Comparison of ENCODE assay signal across 23 cellular contexts in the genomic region with DNA sequence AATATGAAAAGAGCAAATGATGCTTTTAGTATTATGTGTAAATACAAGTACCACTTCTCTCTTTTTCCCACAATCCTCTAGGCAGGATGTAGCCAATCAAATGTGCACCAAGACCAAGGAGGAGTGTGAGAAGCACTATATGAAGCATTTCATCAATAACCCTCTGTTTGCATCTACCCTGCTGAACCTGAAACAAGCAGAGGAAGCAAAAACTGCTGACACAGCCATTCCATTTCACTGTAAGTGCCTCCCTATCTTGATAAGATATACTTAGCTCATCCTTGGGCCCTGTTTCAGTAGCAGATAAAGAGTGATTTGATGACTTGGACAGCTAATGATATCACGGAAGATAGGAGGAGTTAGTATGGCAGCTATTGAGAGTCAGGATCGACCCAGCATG. TPM values are rescaled to one million over a fixed set of nuclear protein-coding genes. Genes with fewer than 3 reads are reported as not detected.
DNase-seq lines count a peak whose midpoint lies in the region; ATAC-seq, FAIRE-seq and TF ChIP-seq lines count a peak whose summit lies in the region.
"Had no signal": no experiment of that assay in that cellular context is flagged by ENCODE, and none has a peak within 500 bp of the region (broad histone marks: within the 10 kb centered on the region; RNA-seq: fewer than 3 reads in every experiment).

No MANE protein-coding gene starts in this region.

- H3K36me3 ChIP-seq in K562 (ENCODE audit: control insufficient read depth, insufficient read depth, low read length) (peaks cover 70% of the 10 kb centered on the region), spleen (peaks cover 5 to 100% (median 63%) of the 10 kb centered on the region in 6 donors)

- H4K20me1 ChIP-seq in K562 (replicated peaks; ENCODE audit: control insufficient read depth, insufficient read depth, low read length) = no peaks in the 10 kb centered on the region

- TF ChIP-seq RAD21 in K562 (CRISPR knock-in tag; conservative IDR thresholded peaks at IDR 0.05 in 1 of 2, IDR thresholded peaks at IDR 0.05 in 1 of 2) = no peak

- no peak for FAIRE-seq in K562 (lab: Jason Lieb, UNC)
- FAIRE-seq in urothelium cell line (lab: Jason Lieb, UNC) = no peak
- FAIRE-seq: GM18507, RCC 7860 had no signal

- no peak overlapping the region for H3K4me3 Mint-ChIP-seq in activated CD8-positive, alpha-beta T cell treated with anti-CD3 and anti-CD28 coated beads for 36 hours
- H3K4me3 Mint-ChIP-seq in activated CD8-positive, alpha-beta T cell treated with anti-CD3 and anti-CD28 coated beads, Interleukin-2, amount 10 ng/mL, durations not matched to agents 7 days and 5 days = no peak overlapping the region
- H3K4me3 Mint-ChIP-seq in stimulated activated effector memory CD8-positive, alpha-beta T cell treated with anti-CD3 and anti-CD28 coated beads, Interleukin-12 subunit alpha, Interleukin-12 subunit beta, amount 100 ng/mL, for 72 hours = no peak overlapping the region

- peaks cover 43% of the 10 kb centered on the region for H3K36me3 Mint-ChIP-seq in activated CD8-positive, alpha-beta T cell treated with anti-CD3 and anti-CD28 coated beads for 36 hours (ENCODE audit: low read depth)
- H3K36me3 Mint-ChIP-seq in activated CD8-positive, alpha-beta T cell treated with anti-CD3 and anti-CD28 coated beads, Interleukin-2, amount 10 ng/mL, durations not matched to agents 7 days and 5 days (ENCODE audit: low read depth) = peaks cover 51% of the 10 kb centered on the region
- peaks cover 98% of the 10 kb centered on the region for H3K36me3 Mint-ChIP-seq in stimulated activated effector memory CD8-positive, alpha-beta T cell treated with anti-CD3 and anti-CD28 coated beads, Interleukin-12 subunit alpha, Interleukin-12 subunit beta, amount 100 ng/mL, for 72 hours

- H2AFZ ChIP-seq in K562 (ENCODE audit: low read depth, low read length) = no peak overlapping the region

- WGBS in K562 (ENCODE audit: insufficient coverage, low coverage, missing lambda C conversion rate) = 93% methylated on average over 2 of the region's 2 CpGs
- 82 to 96% (median 85%) methylated on average over 2 of the region's 2 CpGs for WGBS in spleen, 5 donors

- H3K27me3 Mint-ChIP-seq in activated CD8-positive, alpha-beta T cell treated with anti-CD3 and anti-CD28 coated beads for 36 hours = no peaks in the 10 kb centered on the region
- H3K27me3 Mint-ChIP-seq in activated CD8-positive, alpha-beta T cell treated with anti-CD3 and anti-CD28 coated beads, Interleukin-2, amount 10 ng/mL, durations not matched to agents 7 days and 5 days (ENCODE audit: low read depth) = no peaks in the 10 kb centered on the region
- H3K27me3 Mint-ChIP-seq: CD4-positive, CD25-positive, alpha-beta regulatory T cell had no signal

- H3K27me3 ChIP-seq in K562 (ENCODE audit: control insufficient read depth in 2 of 2, insufficient read depth in 2 of 2, low read length in 2 of 2) (no peaks in the 10 kb centered on the region), spleen (replicated peaks in 1 of 7) (no peaks in the 10 kb centered on the region)
- H3K27me3 ChIP-seq: BLaER1 had no signal

- H3K27ac ChIP-seq in K562 (ENCODE audit: extremely low read depth, low read depth, low read length) (no peak overlapping the region), spleen (no peak overlapping the region)
- H3K27ac ChIP-seq: BLaER1 had no signal

- BruUV-seq in K562 (replicated peaks; lab: Mats Ljungman, UMichigan) = no TSS peak

- no peaks in the 10 kb centered on the region for H3K9me1 ChIP-seq in K562 (ENCODE audit: control insufficient read depth, insufficient read depth, low read length)

- intact Hi-C loops in activated CD8-positive, alpha-beta T cell treated with anti-CD3 and anti-CD28 coated beads for 36 hours (cut with micrococcal nuclease) = no loop called here
- intact Hi-C loops in K562 (cut with micrococcal nuclease) (no loop called here), spleen (cut with DNase I; ENCODE audit: low total_unique reads) (no loop called here)

- H3K4me3 ChIP-seq in K562 (no peak overlapping the region), spleen (no peak overlapping the region)
- H3K4me3 ChIP-seq: BLaER1 had no signal

- H3K79me2 ChIP-seq in K562 (ENCODE audit: control insufficient read depth, insufficient read depth, low read length) = no peaks in the 10 kb centered on the region

- POLR2A ChIA-PET in activated CD8-positive, alpha-beta T cell treated with anti-CD3 and anti-CD28 coated beads for 36 hours (lab: Charles Lee) = interaction anchor here (0.6 to 2.0 kb wide), 2 partner anchors 10 to 397 kb away, joined by 3 to 4 read pairs; no protein-coding TSS in a partner anchor
- POLR2A ChIA-PET in activated CD8-positive, alpha-beta T cell treated with anti-CD3 and anti-CD28 coated beads, Interleukin-2, amount 10 ng/mL, durations not matched to agents 7 days and 5 days (lab: Charles Lee) = no interaction called here
- POLR2A ChIA-PET in K562 (lab: Yijun Ruan, JAX) = interaction anchor here (0.6 to 1.3 kb wide), 2 partner anchors 10 kb away, joined by 3 to 4 read pairs; no protein-coding TSS in a partner anchor

- in situ Hi-C loops in K562 (cut with MboI) = no loop called here

- peak overlapping the region; percentile 25 for H3K27ac Mint-ChIP-seq in activated CD8-positive, alpha-beta T cell treated with anti-CD3 and anti-CD28 coated beads for 36 hours
- H3K27ac Mint-ChIP-seq in activated CD8-positive, alpha-beta T cell treated with anti-CD3 and anti-CD28 coated beads, Interleukin-2, amount 10 ng/mL, durations not matched to agents 7 days and 5 days = no peak overlapping the region
- H3K27ac Mint-ChIP-seq in stimulated activated effector memory CD8-positive, alpha-beta T cell treated with anti-CD3 and anti-CD28 coated beads, Interleukin-12 subunit alpha, Interleukin-12 subunit beta, amount 100 ng/mL, for 72 hours = peak overlapping the region; percentile 10
- H3K27ac Mint-ChIP-seq: CD4-positive, CD25-positive, alpha-beta regulatory T cell had no signal

- no peak overlapping the region for H3K9ac ChIP-seq in K562 (ENCODE audit: insufficient read depth in 1 of 2, low read depth in 2 of 2, low read length in 2 of 2)
- H3K9ac ChIP-seq: BLaER1, SK-N-SH had no signal

- no peak for DNase-seq in activated CD8-positive, alpha-beta T cell treated with anti-CD3 and anti-CD28 coated beads for 36 hours
- no peak for DNase-seq in activated CD8-positive, alpha-beta T cell treated with anti-CD3 and anti-CD28 coated beads, Interleukin-2, amount 10 ng/mL, durations not matched to agents 7 days and 5 days
- DNase-seq in RPMI8226 = peak; percentile 65
- no peak for DNase-seq in K562 (ENCODE audit: extremely low read depth in 1 of 4, low spot score in 3 of 4)
- no peak for DNase-seq in stimulated activated effector memory CD8-positive, alpha-beta T cell treated with anti-CD3 and anti-CD28 coated beads, Interleukin-12 subunit alpha, Interleukin-12 subunit beta, amount 100 ng/mL, for 72 hours (ENCODE audit: low spot score in 2 of 2)
- DNase-seq in spleen = no peak
- no peak for DNase-seq in NCI-H526 treated with DMSO at 0.1 percent for 48 hours (lab: John Stamatoyannopoulos, UW)
- DNase-seq in urothelium cell line (ENCODE audit: low spot score) = no peak
- DNase-seq: 8988T, DMS53, H7, KBM-7, NCI-H1048, NCI-H1417, NCI-H1694 treated with DMSO at 0.1 percent for 48 hours, NCI-H2081, NCI-H2227 treated with DMSO at 0.1 percent for 48 hours, NCI-H748 treated with DMSO at 0.1 percent for 48 hours, SK-N-SH had no signal

- TF ChIP-seq POLR2A in K562 (conservative IDR thresholded peaks at IDR 0.05) = no peak
- no peak for TF ChIP-seq POLR2A in spleen (IDR thresholded peaks at IDR 0.05)

- H3K9me3 ChIP-seq in K562 (replicated peaks; ENCODE audit: control insufficient read depth, insufficient read depth, low read depth, low read length) (no peaks in the 10 kb centered on the region), spleen (no peaks in the 10 kb centered on the region)
- H3K9me3 ChIP-seq: BLaER1, SK-N-SH had no signal

- ATAC-seq in activated CD8-positive, alpha-beta T cell treated with anti-CD3 and anti-CD28 coated beads for 36 hours = no peak
- ATAC-seq in activated CD8-positive, alpha-beta T cell treated with anti-CD3 and anti-CD28 coated beads, Interleukin-2, amount 10 ng/mL, durations not matched to agents 7 days and 5 days = no peak
- no peak for ATAC-seq in K562
- ATAC-seq in stimulated activated effector memory CD8-positive, alpha-beta T cell treated with anti-CD3 and anti-CD28 coated beads, Interleukin-12 subunit alpha, Interleukin-12 subunit beta, amount 100 ng/mL, for 72 hours = no peak

- no peaks in the 10 kb centered on the region for H3K9me3 Mint-ChIP-seq in activated CD8-positive, alpha-beta T cell treated with anti-CD3 and anti-CD28 coated beads for 36 hours
- H3K9me3 Mint-ChIP-seq in activated CD8-positive, alpha-beta T cell treated with anti-CD3 and anti-CD28 coated beads, Interleukin-2, amount 10 ng/mL, durations not matched to agents 7 days and 5 days (ENCODE audit: insufficient read depth) = no peaks in the 10 kb centered on the region
- H3K9me3 Mint-ChIP-seq in stimulated activated effector memory CD8-positive, alpha-beta T cell treated with anti-CD3 and anti-CD28 coated beads, Interleukin-12 subunit alpha, Interleukin-12 subunit beta, amount 100 ng/mL, for 72 hours = no peaks in the 10 kb centered on the region
- H3K9me3 Mint-ChIP-seq: CD4-positive, CD25-positive, alpha-beta regulatory T cell had no signal

- no peaks in the 10 kb centered on the region for H3K4me1 Mint-ChIP-seq in activated CD8-positive, alpha-beta T cell treated with anti-CD3 and anti-CD28 coated beads for 36 hours (ENCODE audit: low read depth)
- H3K4me1 Mint-ChIP-seq in activated CD8-positive, alpha-beta T cell treated with anti-CD3 and anti-CD28 coated beads, Interleukin-2, amount 10 ng/mL, durations not matched to agents 7 days and 5 days (ENCODE audit: low read depth) = peaks cover 6% of the 10 kb centered on the region
- no peaks in the 10 kb centered on the region for H3K4me1 Mint-ChIP-seq in stimulated activated effector memory CD8-positive, alpha-beta T cell treated with anti-CD3 and anti-CD28 coated beads, Interleukin-12 subunit alpha, Interleukin-12 subunit beta, amount 100 ng/mL, for 72 hours

- H3K4me2 ChIP-seq in K562 (ENCODE audit: insufficient read depth, low read length) = no peak overlapping the region
- H3K4me2 ChIP-seq: BLaER1, SK-N-SH had no signal

- no peak for TF ChIP-seq EP300 in K562 (IDR thresholded peaks at IDR 0.05; ENCODE audit: low read length)

- CTCF ChIA-PET in activated CD8-positive, alpha-beta T cell treated with anti-CD3 and anti-CD28 coated beads for 36 hours (lab: Charles Lee) = no interaction called here
- CTCF ChIA-PET in activated CD8-positive, alpha-beta T cell treated with anti-CD3 and anti-CD28 coated beads, Interleukin-2, amount 10 ng/mL, durations not matched to agents 7 days and 5 days (lab: Charles Lee) = interaction anchor here (1.2 kb wide), 1 partner anchor 10 kb away, joined by 3 read pairs; no protein-coding TSS in a partner anchor
- CTCF ChIA-PET in K562 (lab: Yijun Ruan, JAX; ENCODE audit: low intra/inter-chr PET ratio) = no interaction called here

- H3K4me1 ChIP-seq in K562 (replicated peaks in 1 of 2; ENCODE audit: control insufficient read depth in 2 of 2, insufficient read depth in 2 of 2, low read length in 2 of 2) = no peaks in the 10 kb centered on the region
- peaks cover 0 to 9% (median 1%) of the 10 kb centered on the region in 6 donors for H3K4me1 ChIP-seq in spleen

- no peak for TF ChIP-seq CTCF in activated CD8-positive, alpha-beta T cell treated with anti-CD3 and anti-CD28 coated beads for 36 hours (IDR thresholded peaks at IDR 0.05)
- TF ChIP-seq CTCF in K562 (IDR thresholded peaks at IDR 0.05 in 2 of 3, conservative IDR thresholded peaks at IDR 0.05 in 1 of 3; ENCODE audit: insufficient read depth in 2 of 3, low read depth in 1 of 3, low read length in 3 of 3) (no peak), spleen (IDR thresholded peaks at IDR 0.05 in 8 of 11, conservative IDR thresholded peaks at IDR 0.05 in 3 of 11) (no peak)

RNA-seq across cellular contexts. Expression of a gene that starts 33.7 kb away (rescaled TPM):
- total RNA-seq in activated CD8-positive, alpha-beta T cell treated with anti-CD3 and anti-CD28 coated beads for 36 hours = 10 to 100 TPM; 31.5 to 36.5 TPM
- total RNA-seq in activated CD8-positive, alpha-beta T cell treated with anti-CD3 and anti-CD28 coated beads, Interleukin-2, amount 10 ng/mL, durations not matched to agents 7 days and 5 days = 10 to 100 TPM; 35.3 to 40.6 TPM
- total RNA-seq in K562 (2011; cell fraction: chromatin; rRNA removed; ENCODE audit: low replicate concordance) = 94.9 and 117 TPM in 2 replicates
- total RNA-seq in K562 (2011; cell fraction: nucleolus; rRNA removed) = 54.7 and 67.1 TPM in 2 replicates
- total RNA-seq in K562 (2011; cell fraction: nucleoplasm; rRNA removed) = 48.3 and 51.1 TPM in 2 replicates
- 13.8 and 20.0 TPM in 2 replicates for total RNA-seq in K562 (2014; rRNA removed)
- 25.0 and 27.0 TPM in 2 replicates for total RNA-seq in K562 (2014; rRNA removed; fragmentation: Illumina TruSeq; extraction: Trizol)
- total RNA-seq in K562 (2015; rRNA removed; fragmentation: Illumina TruSeq; extraction: Trizol) = 21.8 and 24.1 TPM in 2 replicates
- total RNA-seq in K562 (2021) = 24.8 and 26.9 TPM in 2 replicates
- polyA plus RNA-seq in K562 (2011; rRNA removed) = 13.6 and 24.6 TPM in 2 replicates
- polyA plus RNA-seq in K562 (2011; cell fraction: cytosol; rRNA removed) = 7.5 and 9.1 TPM in 2 replicates
- polyA plus RNA-seq in K562 (2011; cell fraction: nucleus; rRNA removed) = 32.1 and 42.8 TPM in 2 replicates
- polyA plus RNA-seq in K562 (2012) = 21.9 and 30.7 TPM in 2 replicates
- polyA plus RNA-seq in K562 (2014; fragmentation: Illumina TruSeq; extraction: Trizol) = 27.1 and 37.7 TPM in 2 replicates
- polyA plus RNA-seq in K562 (2014; fragmentation: Nextera tagmentation; extraction: Ambion mirVana) = 10 to 100 TPM; 28.0 to 33.5 TPM
- polyA plus RNA-seq in K562 (2014; rRNA removed) = 18.5 and 21.3 TPM in 2 replicates
- 37.8 and 62.7 TPM in 2 replicates for polyA minus RNA-seq in K562 (2011; rRNA and poly(A)+ RNA removed)
- 10.0 and 13.8 TPM in 2 replicates for polyA minus RNA-seq in K562 (2011; cell fraction: cytosol; rRNA and poly(A)+ RNA removed)
- polyA minus RNA-seq in K562 (2011; cell fraction: nucleus; rRNA and poly(A)+ RNA removed) = 32.9 and 33.0 TPM in 2 replicates
- total RNA-seq in spleen = 10 to 100 TPM; 13.7 to 31.8 (median 24.0) TPM
- 1 to 10 TPM; 7.8 to 9.4 (median 8.1) TPM for polyA plus RNA-seq in spleen

RNA-seq across cellular contexts. Expression of a gene that starts 33.8 kb away (rescaled TPM):
- 10 to 100 TPM; 66.0 to 68.2 TPM for total RNA-seq in activated CD8-positive, alpha-beta T cell treated with anti-CD3 and anti-CD28 coated beads for 36 hours
- 10 to 100 TPM; 58.9 to 64.0 TPM for total RNA-seq in activated CD8-positive, alpha-beta T cell treated with anti-CD3 and anti-CD28 coated beads, Interleukin-2, amount 10 ng/mL, durations not matched to agents 7 days and 5 days
- total RNA-seq in K562 (2011; cell fraction: chromatin; rRNA removed; ENCODE audit: low replicate concordance) = 448 and 898 TPM in 2 replicates
- 215 and 247 TPM in 2 replicates for total RNA-seq in K562 (2011; cell fraction: nucleolus; rRNA removed)
- total RNA-seq in K562 (2011; cell fraction: nucleoplasm; rRNA removed) = 361 and 377 TPM in 2 replicates
- total RNA-seq in K562 (2014; rRNA removed) (47.0 and 67.8 TPM in 2 replicates), K562 (2014; rRNA removed; fragmentation: Illumina TruSeq; extraction: Trizol) (88.4 and 95.3 TPM in 2 replicates), K562 (2015; rRNA removed; fragmentation: Illumina TruSeq; extraction: Trizol) (94.7 and 100 TPM in 2 replicates), K562 (2021) (135 and 151 TPM in 2 replicates), spleen (10 to 100 TPM; 23.6 to 50.8 (median 32.2) TPM)
- polyA plus RNA-seq in K562 (2011; rRNA removed) (64.7 and 103 TPM in 2 replicates), K562 (2014; fragmentation: Illumina TruSeq; extraction: Trizol) (93.5 and 94.1 TPM in 2 replicates), K562 (2014; fragmentation: Nextera tagmentation; extraction: Ambion mirVana) (10 to 100 TPM; 35.9 to 42.9 TPM), K562 (2014; rRNA removed) (54.9 and 55.3 TPM in 2 replicates), spleen (1 to 10 TPM; 3.2 to 8.3 (median 4.8) TPM)
- 76.2 and 81.2 TPM in 2 replicates for polyA plus RNA-seq in K562 (2011; cell fraction: cytosol; rRNA removed)
- 143 and 189 TPM in 2 replicates for polyA plus RNA-seq in K562 (2011; cell fraction: nucleus; rRNA removed)
- polyA plus RNA-seq in K562 (2012) = 48.1 and 76.8 TPM in 2 replicates
- 202 and 328 TPM in 2 replicates for polyA minus RNA-seq in K562 (2011; rRNA and poly(A)+ RNA removed)
- 111 and 229 TPM in 2 replicates for polyA minus RNA-seq in K562 (2011; cell fraction: cytosol; rRNA and poly(A)+ RNA removed)
- polyA minus RNA-seq in K562 (2011; cell fraction: nucleus; rRNA and poly(A)+ RNA removed) = 265 and 290 TPM in 2 replicates

RNA-seq across cellular contexts. Expression of a gene that starts 49.3 kb away (rescaled TPM):
- 10 to 100 TPM; 13.3 to 15.5 TPM for total RNA-seq in activated CD8-positive, alpha-beta T cell treated with anti-CD3 and anti-CD28 coated beads for 36 hours
- 10 to 100 TPM; 11.4 to 12.0 TPM for total RNA-seq in activated CD8-positive, alpha-beta T cell treated with anti-CD3 and anti-CD28 coated beads, Interleukin-2, amount 10 ng/mL, durations not matched to agents 7 days and 5 days
- total RNA-seq in K562 (2011; cell fraction: chromatin; rRNA removed; ENCODE audit: low replicate concordance) = 14.7 and 22.3 TPM in 2 replicates
- 15.7 and 17.9 TPM in 2 replicates for total RNA-seq in K562 (2011; cell fraction: nucleolus; rRNA removed)
- total RNA-seq in K562 (2011; cell fraction: nucleoplasm; rRNA removed) = 15.3 and 18.4 TPM in 2 replicates
- 27.7 and 37.2 TPM in 2 replicates for total RNA-seq in K562 (2014; rRNA removed)
- total RNA-seq in K562 (2014; rRNA removed; fragmentation: Illumina TruSeq; extraction: Trizol) = 19.6 and 20.2 TPM in 2 replicates
- total RNA-seq in K562 (2015; rRNA removed; fragmentation: Illumina TruSeq; extraction: Trizol) = 23.6 and 26.9 TPM in 2 replicates
- 24.8 and 25.3 TPM in 2 replicates for total RNA-seq in K562 (2021)
- 21.4 and 36.7 TPM in 2 replicates for polyA plus RNA-seq in K562 (2011; rRNA removed)
- 26.9 and 54.6 TPM in 2 replicates for polyA plus RNA-seq in K562 (2011; cell fraction: cytosol; rRNA removed)
- 11.2 and 17.7 TPM in 2 replicates for polyA plus RNA-seq in K562 (2011; cell fraction: nucleus; rRNA removed)
- 21.4 and 25.4 TPM in 2 replicates for polyA plus RNA-seq in K562 (2012)
- 36.2 and 43.1 TPM in 2 replicates for polyA plus RNA-seq in K562 (2014; fragmentation: Illumina TruSeq; extraction: Trizol)
- polyA plus RNA-seq in K562 (2014; fragmentation: Nextera tagmentation; extraction: Ambion mirVana) = 10 to 100 TPM; 64.0 to 74.0 TPM
- 31.8 and 38.0 TPM in 2 replicates for polyA plus RNA-seq in K562 (2014; rRNA removed)
- 12.8 and 26.0 TPM in 2 replicates for polyA minus RNA-seq in K562 (2011; rRNA and poly(A)+ RNA removed)
- polyA minus RNA-seq in K562 (2011; cell fraction: cytosol; rRNA and poly(A)+ RNA removed) = 8.5 and 12.9 TPM in 2 replicates
- 4.0 and 4.1 TPM in 2 replicates for polyA minus RNA-seq in K562 (2011; cell fraction: nucleus; rRNA and poly(A)+ RNA removed)
- 10 to 100 TPM in 1 of 7 donors, 1 to 10 TPM in 6; 2.6 to 16.3 (median 4.4) TPM for total RNA-seq in spleen
- 1 to 10 TPM; 2.7 to 3.6 (median 3.4) TPM for polyA plus RNA-seq in spleen
